Comparison of ENCODE assay signal across 1 cellular context in genomic region chr4:84529169-84529751, GRCh38.
TF ChIP-seq lines count a peak whose summit lies in the region.

No MANE protein-coding gene starts in this region.

TF ChIP-seq in HCT116, 20 proteins besides CTCF, POLR2A, EP300 and RAD21:
- TF ChIP-seq TCF7L2 (IDR thresholded peaks at IDR 0.05; ENCODE audit: borderline replicate concordance, extremely low read depth, insufficient read depth, insufficient read length) (no peak), EGR1 (IDR thresholded peaks at IDR 0.05; ENCODE audit: low read depth) (no peak), CBX3 (IDR thresholded peaks at IDR 0.05; ENCODE audit: low read depth) (no peak), REST (IDR thresholded peaks at IDR 0.05; ENCODE audit: low read depth) (no peak), MAX (IDR thresholded peaks at IDR 0.05) (no peak), FOSL1 (IDR thresholded peaks at IDR 0.05; ENCODE audit: low read depth) (no peak), SIN3A (IDR thresholded peaks at IDR 0.05; ENCODE audit: low read depth) (no peak), ZBTB33 (IDR thresholded peaks at IDR 0.05; ENCODE audit: extremely low read depth, insufficient replicate concordance, low read length) (no peak), ZFX (IDR thresholded peaks at IDR 0.05) (no peak), EZH2 (IDR thresholded peaks at IDR 0.05) (no peak), ZNF274 (IDR thresholded peaks at IDR 0.05; ENCODE audit: low read depth, low read length) (no peak), ATF3 (IDR thresholded peaks at IDR 0.05) (no peak), YY1 (IDR thresholded peaks at IDR 0.05; ENCODE audit: extremely low read depth, insufficient replicate concordance, low read depth, low read length) (no peak), ELF1 (IDR thresholded peaks at IDR 0.05; ENCODE audit: borderline replicate concordance, low read depth) (no peak)
TF ChIP-seq in HCT116: peak in this region for 0.
